Comparison of ENCODE assay signal across 1 cellular context in genomic region chr5:83576341-83576740, GRCh38.
TF ChIP-seq lines count a peak whose summit lies in the region.

No MANE protein-coding gene starts in this region.

TF ChIP-seq in HCT116, 20 proteins besides CTCF, POLR2A, EP300 and RAD21 (continued from another document):
- no peak for TF ChIP-seq SIN3A (IDR thresholded peaks at IDR 0.05; ENCODE audit: low read depth)
- no peak for TF ChIP-seq ATF3 (IDR thresholded peaks at IDR 0.05)
- TF ChIP-seq EZH2phosphoT487 (IDR thresholded peaks at IDR 0.05; ENCODE audit: borderline replicate concordance): no peak
- no peak for TF ChIP-seq ZNF274 (IDR thresholded peaks at IDR 0.05; ENCODE audit: low read depth, low read length)
- TF ChIP-seq POLR2AphosphoS5 (IDR thresholded peaks at IDR 0.05; ENCODE audit: low read depth, low read length): no peak
- TF ChIP-seq CEBPB (IDR thresholded peaks at IDR 0.05; ENCODE audit: low read depth): no peak
- no peak for TF ChIP-seq FOSL1 (IDR thresholded peaks at IDR 0.05; ENCODE audit: low read depth)
- TF ChIP-seq SP1 (IDR thresholded peaks at IDR 0.05; ENCODE audit: low read depth): no peak
- no peak for TF ChIP-seq REST (IDR thresholded peaks at IDR 0.05; ENCODE audit: low read depth)
- no peak for TF ChIP-seq JUND (IDR thresholded peaks at IDR 0.05)
TF ChIP-seq in HCT116: peak in this region for 0.
